ENCODE assay signal across 11 cellular contexts in genomic region chr3:146468234-146468931, GRCh38. TPM values are rescaled to one million over a fixed set of nuclear protein-coding genes. Genes with fewer than 3 reads are reported as not detected.
DNase-seq lines count a peak whose midpoint lies in the region; ATAC-seq, FAIRE-seq and TF ChIP-seq lines count a peak whose summit lies in the region.
"Had no signal": no experiment of that assay in that cellular context is flagged by ENCODE, and none has a peak within 500 bp of the region (broad histone marks: within the 10 kb centered on the region; RNA-seq: fewer than 3 reads in every experiment).

No MANE protein-coding gene starts in this region.

- H3K36me3 Mint-ChIP-seq in IgD-negative memory B cell: no peaks in the 10 kb centered on the region

- H4K5ac ChIP-seq in mesendoderm (ENCODE audit: low read length): no peak overlapping the region

- intact Hi-C loops in psoas muscle (cut with DNase I): no loop called here

- H3K9ac ChIP-seq in mesendoderm (ENCODE audit: low read length): no peak overlapping the region

- peak overlapping the region; percentile 86 to 93 (median 92) for H3K4me3 Mint-ChIP-seq in IgD-negative memory B cell

- no peak for TF ChIP-seq EP300 in A549 (IDR thresholded peaks at IDR 0.05)

- no peak overlapping the region for H3K56ac ChIP-seq in mesendoderm (ENCODE audit: low read length)

- peak overlapping the region; percentile 83 to 91 (median 91) for H3K27ac Mint-ChIP-seq in IgD-negative memory B cell
- H3K27ac Mint-ChIP-seq: H9 had no signal

- H3K4me3 ChIP-seq in A549 (peak overlapping the region; percentile 65; the same call in 1 of the 3 replicates), mesendoderm (ENCODE audit: low read length) (no peak overlapping the region), psoas muscle (no peak overlapping the region)

- TF ChIP-seq CTCF in A549 (IDR thresholded peaks at IDR 0.05): no peak
- TF ChIP-seq CTCF in psoas muscle (IDR thresholded peaks at IDR 0.05): no peak

- no peaks in the 10 kb centered on the region for H3K79me1 ChIP-seq in mesendoderm (ENCODE audit: low read length)

- no peak overlapping the region for H2BK15ac ChIP-seq in mesendoderm (replicated peaks; ENCODE audit: low read depth)

- peaks cover 0 to 13% (median 9%) of the 10 kb centered on the region in 3 donors for H3K4me1 Mint-ChIP-seq in IgD-negative memory B cell

- DNase-seq in A549 (ENCODE audit: low read depth in 1 of 2, low spot score in 1 of 2) (no peak), dedifferentiated amniotic fluid mesenchymal stem cell (ENCODE audit: extremely low spot score) (peak; percentile 33), mesendoderm (no peak), psoas muscle (no peak), NCI-H510A (lab: John Stamatoyannopoulos, UW) (no peak)
- DNase-seq: NCI-H226 had no signal

- H4K8ac ChIP-seq in mesendoderm (ENCODE audit: low read depth, low read length): no peak overlapping the region

- peaks cover 57% of the 10 kb centered on the region for H3K4me1 ChIP-seq in A549
- H3K4me1 ChIP-seq in mesendoderm (ENCODE audit: control insufficient read depth, low read depth, low read length): no peaks in the 10 kb centered on the region
- no peaks in the 10 kb centered on the region for H3K4me1 ChIP-seq in psoas muscle

- peak overlapping the region; percentile 28 for H3K18ac ChIP-seq in mesendoderm (ENCODE audit: low read length)

- WGBS in A549 (ENCODE audit: missing lambda C conversion rate): 52% methylated on average over 6 of the region's 6 CpGs
- no CpG with 5 or more reads among the region's 6 CpGs for WGBS in mesendoderm (ENCODE audit: extremely low coverage, insufficient coverage, low lambda C conversion rate)
- WGBS in psoas muscle, 3 donors: 42 to 59% (median 43%) methylated on average over 6 of the region's 6 CpGs

- no peak for ATAC-seq in A549
- ATAC-seq in GM21381 (IDR thresholded peaks at IDR 0.05; ENCODE audit: unreplicated experiment): no peak
- ATAC-seq in psoas muscle: no peak
- ATAC-seq in GM21526 (IDR thresholded peaks at IDR 0.05; ENCODE audit: low FRiP score, unreplicated experiment): no peak

- no peak overlapping the region for H2AK5ac ChIP-seq in mesendoderm (ENCODE audit: low read length)

- H3K4ac ChIP-seq in mesendoderm (ENCODE audit: low read depth, low read length): no peak overlapping the region

- no peak overlapping the region for H3K23ac ChIP-seq in mesendoderm (ENCODE audit: low read length)

- POLR2A ChIA-PET in A549 (lab: Yijun Ruan, JAX): interaction anchor here (0.8 to 2.7 kb wide), 4 partner anchors 35 to 76 kb away, joined by 3 to 15 read pairs (median 4); partner anchors contain the start of gene PLSCR1

- no peaks in the 10 kb centered on the region for H3K27me3 Mint-ChIP-seq in IgD-negative memory B cell

- CTCF ChIA-PET in A549 (lab: Yijun Ruan, JAX): interaction anchor here (1.0 to 1.4 kb wide), 2 partner anchors 28 to 109 kb away, joined by 3 read pairs; no protein-coding TSS in a partner anchor

- peak overlapping the region; percentile 89 to 96; a peak in 5 of 6 replicates for H3K27ac ChIP-seq in A549
- no peak overlapping the region for H3K27ac ChIP-seq in mesendoderm (ENCODE audit: low read depth, low read length)
- H3K27ac ChIP-seq in psoas muscle: no peak overlapping the region

- no peak for TF ChIP-seq RAD21 in A549 (conservative IDR thresholded peaks at IDR 0.05 in 1 of 2, IDR thresholded peaks at IDR 0.05 in 1 of 2)

- FAIRE-seq in A549 (lab: Jason Lieb, UNC): no peak

- H3K36me3 ChIP-seq in mesendoderm (ENCODE audit: control insufficient read depth, insufficient read depth, low read length) (no peaks in the 10 kb centered on the region), psoas muscle (ENCODE audit: insufficient read depth in 1 of 2, low read depth in 1 of 2) (no peaks in the 10 kb centered on the region)

- TF ChIP-seq POLR2A in A549 (IDR thresholded peaks at IDR 0.05; ENCODE audit: low read length): no peak

- H2BK120ac ChIP-seq in mesendoderm (ENCODE audit: low read depth, low read length): no peak overlapping the region

- H3K9me3 ChIP-seq in A549 (no peaks in the 10 kb centered on the region), psoas muscle (no peaks in the 10 kb centered on the region)

- H3K4me2 ChIP-seq in A549: peak overlapping the region; percentile 81
- no peak overlapping the region for H3K4me2 ChIP-seq in mesendoderm (ENCODE audit: low read length)

- no peaks in the 10 kb centered on the region for H3K79me2 ChIP-seq in mesendoderm (ENCODE audit: control insufficient read depth, insufficient read depth, low read length)

- no peak overlapping the region for H2BK5ac ChIP-seq in mesendoderm (ENCODE audit: low read length)

- H3K27me3 ChIP-seq in mesendoderm (ENCODE audit: insufficient read depth, low read length, poor library complexity) (no peaks in the 10 kb centered on the region), psoas muscle (ENCODE audit: insufficient read depth in 3 of 3, low read length in 2 of 3) (no peaks in the 10 kb centered on the region)

- H3K9me3 Mint-ChIP-seq in IgD-negative memory B cell: no peaks in the 10 kb centered on the region
- H3K9me3 Mint-ChIP-seq: H9 had no signal

TF ChIP-seq in A549, 52 proteins besides CTCF, POLR2A, EP300 and RAD21:
- TF ChIP-seq HMGXB4 (CRISPR knock-in tag; IDR thresholded peaks at IDR 0.05; ENCODE audit: borderline replicate concordance) (no peak), PHF8 (IDR thresholded peaks at IDR 0.05; ENCODE audit: borderline replicate concordance, low read depth) (no peak), GATA3 (IDR thresholded peaks at IDR 0.05; ENCODE audit: borderline replicate concordance) (no peak)

RNA-seq across cellular contexts. Expression of gene PLSCR2, which starts 1.0 kb away (rescaled TPM):
- 0.10 TPM in 1 of 2 replicates, not detected in the other for polyA plus RNA-seq in A549 (2011; rRNA removed)
- polyA plus RNA-seq in A549 (2012; cell fraction: cytosol; rRNA removed): 0.03 TPM in 1 of 2 replicates, not detected in the other
- not detected in 2 replicates for polyA plus RNA-seq in A549 (2012; cell fraction: nucleus; rRNA removed)
- polyA plus RNA-seq in A549 (2017; fragmentation: RNase III; extraction: RNeasy Plus Mini Kit Qiagen cat#74134 plus additional on column Dnase treatment): not detected in 3 replicates
- 0.73 TPM in 1 of 2 replicates, not detected in the other for polyA minus RNA-seq in A549 (2011; rRNA and poly(A)+ RNA removed)
- polyA plus RNA-seq in IgD-negative memory B cell: not detected
- polyA plus RNA-seq in mesendoderm (2013, experiment 1 of 2): not detected
- polyA plus RNA-seq in mesendoderm (2013, experiment 2 of 2): not detected
- total RNA-seq in psoas muscle: not detected
- polyA plus RNA-seq in psoas muscle: not detected
- total RNA-seq: H9 had no signal
- polyA plus RNA-seq: BJ had no signal

Comparison
In these comparisons a context has a peak if more than half of its experiments do, and no peak if none do; other contexts are left out.
1. H3K27ac ChIP-seq: peak in A549 (2 of 2); none in mesendoderm (single experiment) and psoas muscle (single experiment).